In the genomic region with DNA sequence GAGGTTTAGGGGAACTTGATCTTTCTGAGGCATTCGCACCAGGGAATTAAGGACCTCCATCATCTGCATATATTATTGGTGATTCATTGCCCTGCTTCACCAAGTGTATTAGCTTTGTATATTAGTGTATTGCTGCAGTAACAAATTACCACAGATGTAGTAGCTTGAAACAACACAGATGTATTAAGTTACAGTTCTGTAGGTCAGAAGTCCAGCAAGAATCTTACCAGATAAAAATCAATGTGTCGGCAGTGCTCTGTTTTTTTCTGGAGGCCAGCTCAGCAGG, we compare ENCODE assay signal across 15 cellular contexts.
"Had no signal": no experiment of that assay in that cellular context is flagged by ENCODE, and none has a peak within 500 bp of the region (broad histone marks: within the 10 kb centered on the region; RNA-seq: fewer than 3 reads in every experiment).

No MANE protein-coding gene starts in this region.

- H3K4me1 ChIP-seq: lower lobe of right lung, prostate gland, sigmoid colon, stomach had no signal

- H3K4me3 ChIP-seq: dorsolateral prefrontal cortex, esophagus muscularis mucosa, hepatocyte, lower lobe of right lung, prostate gland, sigmoid colon, stomach, thyroid gland had no signal

- H3K27me3 ChIP-seq: dorsolateral prefrontal cortex, esophagus muscularis mucosa, hepatocyte, sigmoid colon, stomach, thyroid gland had no signal

- ATAC-seq: lower lobe of right lung; naive thymus-derived CD4-positive, alpha-beta T cell; T-helper 17 cell had no signal

- H3K36me3 ChIP-seq: esophagus muscularis mucosa, lower lobe of right lung, prostate gland, sigmoid colon, stomach, thyroid gland had no signal

- DNase-seq: activated B cell treated with CpG ODN at 0.5 μM for 24 hours; activated CD4-positive, alpha-beta T cell treated with anti-CD3 and anti-CD28 coated beads, Interleukin-2, amount 10 ng/mL, durations not matched to agents 7 days and 5 days; activated CD8-positive, alpha-beta memory T cell treated with anti-CD3 and anti-CD28 coated beads for 24 hours; activated naive CD4-positive, alpha-beta T cell treated with anti-CD3 and anti-CD28 coated beads for 36 hours; dorsolateral prefrontal cortex; lower lobe of right lung; naive thymus-derived CD4-positive, alpha-beta T cell; nucleus accumbens; sigmoid colon; stomach; T-helper 17 cell; thyroid gland had no signal

- H3K27ac ChIP-seq: dorsolateral prefrontal cortex, esophagus muscularis mucosa, hepatocyte, lower lobe of right lung, prostate gland, sigmoid colon, stomach, thyroid gland had no signal

- H3K9me3 ChIP-seq: esophagus muscularis mucosa, lower lobe of right lung, prostate gland, sigmoid colon, stomach, thyroid gland had no signal
